ENCODE assay signal across 1 cellular context in the genomic region with DNA sequence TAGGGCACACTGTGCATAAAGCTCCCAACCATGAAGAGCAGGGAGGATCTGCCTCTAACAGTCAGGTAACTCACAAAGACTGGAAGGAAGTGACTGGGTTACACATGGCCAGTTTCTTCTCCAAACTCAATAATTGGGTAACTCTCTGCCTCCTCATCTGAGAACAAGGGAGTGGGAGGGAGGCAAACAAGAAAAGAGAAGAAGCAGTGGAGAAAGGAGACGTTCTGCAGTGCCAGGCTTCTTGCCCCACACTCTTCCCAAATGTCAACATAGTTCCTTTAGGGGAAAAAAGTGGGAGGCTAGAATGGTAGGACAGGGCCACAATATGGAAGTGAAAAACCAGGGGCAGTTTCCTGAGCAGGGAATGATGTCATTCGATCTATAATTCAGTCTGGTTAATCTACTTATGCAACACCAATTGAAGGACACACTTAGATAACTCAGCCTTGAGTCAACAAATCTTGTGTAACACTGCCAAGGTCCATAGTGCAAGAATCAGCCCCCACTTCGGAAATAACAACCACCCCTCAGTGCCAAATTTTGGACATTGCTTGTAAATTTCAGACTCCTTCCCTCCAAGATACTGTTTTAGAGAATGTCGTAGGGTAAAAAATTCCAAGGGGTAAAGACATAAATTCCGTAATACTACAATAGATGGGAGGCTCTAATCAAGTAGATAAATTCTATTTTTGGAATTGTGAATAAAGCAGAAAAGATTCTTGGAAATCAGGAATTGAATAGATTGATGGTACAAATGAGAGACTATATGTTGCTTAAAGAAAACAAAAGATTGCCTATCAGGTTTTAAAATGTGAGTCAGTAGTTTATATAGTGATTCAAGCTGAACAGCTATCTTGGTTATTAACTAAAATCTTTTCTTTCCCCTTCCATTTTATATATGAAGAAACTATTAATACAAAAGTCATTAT.
TF ChIP-seq lines count a peak whose summit lies in the region.

No MANE protein-coding gene starts in this region.

TF ChIP-seq in HepG2, 621 proteins besides CTCF, POLR2A, EP300 and RAD21 (continued from another document and continues in another):
- TF ChIP-seq, protein P1, sequence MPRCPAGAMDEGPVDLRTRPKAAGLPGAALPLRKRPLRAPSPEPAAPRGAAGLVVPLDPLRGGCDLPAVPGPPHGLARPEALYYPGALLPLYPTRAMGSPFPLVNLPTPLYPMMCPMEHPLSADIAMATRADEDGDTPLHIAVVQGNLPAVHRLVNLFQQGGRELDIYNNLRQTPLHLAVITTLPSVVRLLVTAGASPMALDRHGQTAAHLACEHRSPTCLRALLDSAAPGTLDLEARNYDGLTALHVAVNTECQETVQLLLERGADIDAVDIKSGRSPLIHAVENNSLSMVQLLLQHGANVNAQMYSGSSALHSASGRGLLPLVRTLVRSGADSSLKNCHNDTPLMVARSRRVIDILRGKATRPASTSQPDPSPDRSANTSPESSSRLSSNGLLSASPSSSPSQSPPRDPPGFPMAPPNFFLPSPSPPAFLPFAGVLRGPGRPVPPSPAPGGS (CRISPR knock-in tag; IDR thresholded peaks at IDR 0.05) = 0 out of 2 replicates have a peak, but pooled peaks have one; percentile 51
- TF ChIP-seq, protein P2, sequence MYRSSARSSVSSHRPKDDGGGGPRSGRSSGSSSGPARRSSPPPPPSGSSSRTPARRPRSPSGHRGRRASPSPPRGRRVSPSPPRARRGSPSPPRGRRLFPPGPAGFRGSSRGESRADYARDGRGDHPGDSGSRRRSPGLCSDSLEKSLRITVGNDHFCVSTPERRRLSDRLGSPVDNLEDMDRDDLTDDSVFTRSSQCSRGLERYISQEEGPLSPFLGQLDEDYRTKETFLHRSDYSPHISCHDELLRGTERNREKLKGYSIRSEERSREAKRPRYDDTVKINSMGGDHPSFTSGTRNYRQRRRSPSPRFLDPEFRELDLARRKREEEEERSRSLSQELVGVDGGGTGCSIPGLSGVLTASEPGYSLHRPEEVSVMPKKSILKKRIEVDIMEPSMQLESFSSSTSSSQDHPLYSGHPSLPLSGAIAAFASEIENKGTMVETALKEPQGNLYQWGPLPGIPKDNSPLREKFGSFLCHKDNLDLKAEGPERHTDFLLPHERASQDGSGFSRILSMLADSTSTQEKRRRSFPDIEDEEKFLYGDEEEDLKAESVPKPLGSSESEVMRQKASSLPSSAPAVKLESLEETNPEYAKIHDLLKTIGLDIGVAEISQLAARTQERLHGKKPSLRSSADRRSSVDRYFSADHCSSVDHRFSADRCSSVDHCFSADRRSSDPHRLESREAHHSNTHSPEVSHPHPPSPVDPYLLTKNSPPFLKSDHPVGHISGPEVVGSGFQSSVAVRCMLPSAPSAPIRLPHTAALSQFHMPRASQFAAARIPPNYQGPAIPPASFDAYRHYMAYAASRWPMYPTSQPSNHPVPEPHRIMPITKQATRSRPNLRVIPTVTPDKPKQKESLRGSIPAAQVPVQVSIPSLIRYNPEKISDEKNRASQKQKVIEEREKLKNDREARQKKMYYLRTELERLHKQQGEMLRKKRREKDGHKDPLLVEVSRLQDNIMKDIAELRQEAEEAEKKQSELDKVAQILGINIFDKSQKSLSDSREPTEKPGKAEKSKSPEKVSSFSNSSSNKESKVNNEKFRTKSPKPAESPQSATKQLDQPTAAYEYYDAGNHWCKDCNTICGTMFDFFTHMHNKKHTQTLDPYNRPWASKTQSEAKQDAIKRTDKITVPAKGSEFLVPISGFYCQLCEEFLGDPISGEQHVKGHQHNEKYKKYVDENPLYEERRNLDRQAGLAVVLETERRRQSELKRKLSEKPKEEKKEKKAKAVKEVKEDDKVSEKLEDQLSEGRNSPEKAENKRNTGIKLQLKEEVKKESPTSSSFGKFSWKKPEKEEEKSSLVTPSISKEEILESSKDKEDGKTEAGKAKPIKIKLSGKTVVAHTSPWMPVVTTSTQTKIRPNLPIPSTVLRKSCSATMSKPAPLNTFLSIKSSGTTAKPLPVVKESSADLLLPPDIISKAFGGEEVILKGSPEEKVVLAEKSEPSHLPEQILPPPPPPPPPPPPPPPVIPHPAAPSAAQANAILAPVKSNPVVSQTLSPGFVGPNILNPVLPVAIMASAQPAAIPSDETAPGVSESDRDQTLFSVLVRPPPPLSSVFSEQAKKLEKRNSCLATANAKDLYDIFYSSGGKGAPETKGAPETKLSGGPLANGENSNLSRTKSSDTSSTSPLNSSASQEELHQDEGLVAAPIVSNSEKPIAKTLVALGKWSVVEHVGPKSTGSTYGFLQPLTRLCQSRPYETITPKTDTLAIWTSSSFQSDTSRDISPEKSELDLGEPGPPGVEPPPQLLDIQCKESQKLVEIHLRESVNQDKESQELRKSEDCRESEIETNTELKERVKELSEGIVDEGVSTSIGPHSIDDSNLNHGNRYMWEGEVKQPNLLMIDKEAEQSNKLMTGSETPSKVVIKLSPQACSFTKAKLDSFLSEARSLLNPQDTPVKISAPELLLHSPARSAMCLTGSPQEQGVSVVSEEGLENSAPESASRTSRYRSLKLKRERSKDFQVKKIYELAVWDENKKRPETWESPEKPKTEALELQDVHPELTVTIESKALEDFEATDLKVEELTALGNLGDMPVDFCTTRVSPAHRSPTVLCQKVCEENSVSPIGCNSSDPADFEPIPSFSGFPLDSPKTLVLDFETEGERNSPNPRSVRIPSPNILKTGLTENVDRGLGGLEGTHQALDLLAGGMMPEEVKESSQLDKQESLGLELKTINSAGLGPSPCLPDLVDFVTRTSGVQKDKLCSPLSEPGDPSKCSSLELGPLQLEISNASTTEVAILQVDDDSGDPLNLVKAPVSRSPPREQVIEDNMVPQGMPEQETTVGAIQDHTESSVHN (CRISPR knock-in tag; IDR thresholded peaks at IDR 0.05) = no peak
- TF ChIP-seq AGO1 (IDR thresholded peaks at IDR 0.05; ENCODE audit: low read depth, low read length, poor library complexity, severe bottlenecking) (no peak), ZNF296 (CRISPR knock-in tag; conservative IDR thresholded peaks at IDR 0.05) (no peak), ZMYM4 (CRISPR knock-in tag; IDR thresholded peaks at IDR 0.05) (peak; percentile 99), SAP130 (CRISPR knock-in tag; IDR thresholded peaks at IDR 0.05; ENCODE audit: low read depth) (peak; percentile 91), SIN3A (IDR thresholded peaks at IDR 0.05; ENCODE audit: borderline replicate concordance, low read depth, low read length) (no peak), TCF12 (IDR thresholded peaks at IDR 0.05) (no peak), TCF12 (CRISPR knock-in tag; IDR thresholded peaks at IDR 0.05) (peak; percentile 97), ZNF776 (CRISPR knock-in tag; IDR thresholded peaks at IDR 0.05) (no peak), PAWR (CRISPR knock-in tag; IDR thresholded peaks at IDR 0.05; ENCODE audit: borderline replicate concordance) (no peak), POLR2AphosphoS2 (IDR thresholded peaks at IDR 0.05; ENCODE audit: low read depth, low read length) (no peak), ZNF772 (CRISPR knock-in tag; IDR thresholded peaks at IDR 0.05) (peak; percentile 73), YEATS4 (CRISPR knock-in tag; IDR thresholded peaks at IDR 0.05; ENCODE audit: borderline replicate concordance) (peak; percentile 78; the same call in 1 of the 2 replicates), SP1 (IDR thresholded peaks at IDR 0.05) (no peak), SP1 (CRISPR knock-in tag; IDR thresholded peaks at IDR 0.05) (peak; percentile 33; the same call in 1 of the 2 replicates), ZNF180 (CRISPR knock-in tag; IDR thresholded peaks at IDR 0.05; ENCODE audit: borderline replicate concordance, low read depth) (no peak), PAF1 (CRISPR knock-in tag; IDR thresholded peaks at IDR 0.05) (no peak), FOXA1 (IDR thresholded peaks at IDR 0.05) (no peak), FOXA1 (CRISPR knock-in tag; IDR thresholded peaks at IDR 0.05) (peak; percentile 97), SNRNP70 (IDR thresholded peaks at IDR 0.05; ENCODE audit: low read depth, low read length) (no peak), ZNF253 (CRISPR knock-in tag; IDR thresholded peaks at IDR 0.05; ENCODE audit: borderline replicate concordance) (no peak), IRX3 (CRISPR knock-in tag; IDR thresholded peaks at IDR 0.05; ENCODE audit: borderline replicate concordance, low read depth) (no peak), ZNF138 (CRISPR knock-in tag; IDR thresholded peaks at IDR 0.05; ENCODE audit: low read depth) (no peak), ZNF737 (CRISPR knock-in tag; IDR thresholded peaks at IDR 0.05; ENCODE audit: borderline replicate concordance) (no peak), NCOA2 (CRISPR knock-in tag; IDR thresholded peaks at IDR 0.05) (peak; percentile 100), ZFY (CRISPR knock-in tag; IDR thresholded peaks at IDR 0.05) (no peak; the same call in 1 of the 2 replicates), NONO (IDR thresholded peaks at IDR 0.05) (no peak), NONO (CRISPR knock-in tag; conservative IDR thresholded peaks at IDR 0.05) (peak; percentile 85), SRSF4 (IDR thresholded peaks at IDR 0.05; ENCODE audit: low read depth, low read length, poor library complexity, severe bottlenecking) (no peak), HOXD1 (CRISPR knock-in tag; IDR thresholded peaks at IDR 0.05) (peak; percentile 89), ZNF160 (CRISPR knock-in tag; IDR thresholded peaks at IDR 0.05) (no peak), ARNT2 (CRISPR knock-in tag; IDR thresholded peaks at IDR 0.05; ENCODE audit: low read depth) (peak; percentile 73), RXRA (CRISPR knock-in tag; IDR thresholded peaks at IDR 0.05) (peak; percentile 80; the same call in 1 of the 2 replicates), FOXJ3 (CRISPR knock-in tag; IDR thresholded peaks at IDR 0.05; ENCODE audit: borderline replicate concordance) (peak; percentile 96), MYC (CRISPR knock-in tag; IDR thresholded peaks at IDR 0.05; ENCODE audit: borderline replicate concordance) (no peak)
- TF ChIP-seq, protein P3, sequence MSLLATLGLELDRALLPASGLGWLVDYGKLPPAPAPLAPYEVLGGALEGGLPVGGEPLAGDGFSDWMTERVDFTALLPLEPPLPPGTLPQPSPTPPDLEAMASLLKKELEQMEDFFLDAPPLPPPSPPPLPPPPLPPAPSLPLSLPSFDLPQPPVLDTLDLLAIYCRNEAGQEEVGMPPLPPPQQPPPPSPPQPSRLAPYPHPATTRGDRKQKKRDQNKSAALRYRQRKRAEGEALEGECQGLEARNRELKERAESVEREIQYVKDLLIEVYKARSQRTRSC (CRISPR knock-in tag; IDR thresholded peaks at IDR 0.05; ENCODE audit: low read depth) = no peak
- TF ChIP-seq, protein P4, sequence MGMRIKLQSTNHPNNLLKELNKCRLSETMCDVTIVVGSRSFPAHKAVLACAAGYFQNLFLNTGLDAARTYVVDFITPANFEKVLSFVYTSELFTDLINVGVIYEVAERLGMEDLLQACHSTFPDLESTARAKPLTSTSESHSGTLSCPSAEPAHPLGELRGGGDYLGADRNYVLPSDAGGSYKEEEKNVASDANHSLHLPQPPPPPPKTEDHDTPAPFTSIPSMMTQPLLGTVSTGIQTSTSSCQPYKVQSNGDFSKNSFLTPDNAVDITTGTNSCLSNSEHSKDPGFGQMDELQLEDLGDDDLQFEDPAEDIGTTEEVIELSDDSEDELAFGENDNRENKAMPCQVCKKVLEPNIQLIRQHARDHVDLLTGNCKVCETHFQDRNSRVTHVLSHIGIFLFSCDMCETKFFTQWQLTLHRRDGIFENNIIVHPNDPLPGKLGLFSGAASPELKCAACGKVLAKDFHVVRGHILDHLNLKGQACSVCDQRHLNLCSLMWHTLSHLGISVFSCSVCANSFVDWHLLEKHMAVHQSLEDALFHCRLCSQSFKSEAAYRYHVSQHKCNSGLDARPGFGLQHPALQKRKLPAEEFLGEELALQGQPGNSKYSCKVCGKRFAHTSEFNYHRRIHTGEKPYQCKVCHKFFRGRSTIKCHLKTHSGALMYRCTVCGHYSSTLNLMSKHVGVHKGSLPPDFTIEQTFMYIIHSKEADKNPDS (CRISPR knock-in tag; IDR thresholded peaks at IDR 0.05) = peak; percentile 68; the same call in 1 of the 2 replicates
- TF ChIP-seq, protein P5, sequence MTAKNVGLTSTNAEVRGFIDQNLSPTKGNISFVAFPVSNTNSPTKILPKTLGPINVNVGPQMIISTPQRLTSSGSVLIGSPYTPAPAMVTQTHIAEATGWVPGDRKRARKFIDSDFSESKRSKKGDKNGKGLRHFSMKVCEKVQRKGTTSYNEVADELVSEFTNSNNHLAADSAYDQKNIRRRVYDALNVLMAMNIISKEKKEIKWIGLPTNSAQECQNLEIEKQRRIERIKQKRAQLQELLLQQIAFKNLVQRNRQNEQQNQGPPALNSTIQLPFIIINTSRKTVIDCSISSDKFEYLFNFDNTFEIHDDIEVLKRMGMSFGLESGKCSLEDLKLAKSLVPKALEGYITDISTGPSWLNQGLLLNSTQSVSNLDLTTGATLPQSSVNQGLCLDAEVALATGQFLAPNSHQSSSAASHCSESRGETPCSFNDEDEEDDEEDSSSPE (CRISPR knock-in tag; IDR thresholded peaks at IDR 0.05) = peak; percentile 58
- TF ChIP-seq, protein P6, sequence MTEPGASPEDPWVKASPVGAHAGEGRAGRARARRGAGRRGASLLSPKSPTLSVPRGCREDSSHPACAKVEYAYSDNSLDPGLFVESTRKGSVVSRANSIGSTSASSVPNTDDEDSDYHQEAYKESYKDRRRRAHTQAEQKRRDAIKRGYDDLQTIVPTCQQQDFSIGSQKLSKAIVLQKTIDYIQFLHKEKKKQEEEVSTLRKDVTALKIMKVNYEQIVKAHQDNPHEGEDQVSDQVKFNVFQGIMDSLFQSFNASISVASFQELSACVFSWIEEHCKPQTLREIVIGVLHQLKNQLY (CRISPR knock-in tag; IDR thresholded peaks at IDR 0.05) = peak; percentile 93
- TF ChIP-seq, protein P7, sequence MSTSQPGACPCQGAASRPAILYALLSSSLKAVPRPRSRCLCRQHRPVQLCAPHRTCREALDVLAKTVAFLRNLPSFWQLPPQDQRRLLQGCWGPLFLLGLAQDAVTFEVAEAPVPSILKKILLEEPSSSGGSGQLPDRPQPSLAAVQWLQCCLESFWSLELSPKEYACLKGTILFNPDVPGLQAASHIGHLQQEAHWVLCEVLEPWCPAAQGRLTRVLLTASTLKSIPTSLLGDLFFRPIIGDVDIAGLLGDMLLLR (CRISPR knock-in tag; IDR thresholded peaks at IDR 0.05) = no peak
